1 cellular context compared by ENCODE assay signal in genomic region chr1:201171063-201172036, GRCh38.
TF ChIP-seq lines count a peak whose summit lies in the region.

No MANE protein-coding gene starts in this region.

TF ChIP-seq in HepG2, 621 proteins besides CTCF, POLR2A, EP300 and RAD21 (continued from another document and continues in another):
- TF ChIP-seq, protein P1, sequence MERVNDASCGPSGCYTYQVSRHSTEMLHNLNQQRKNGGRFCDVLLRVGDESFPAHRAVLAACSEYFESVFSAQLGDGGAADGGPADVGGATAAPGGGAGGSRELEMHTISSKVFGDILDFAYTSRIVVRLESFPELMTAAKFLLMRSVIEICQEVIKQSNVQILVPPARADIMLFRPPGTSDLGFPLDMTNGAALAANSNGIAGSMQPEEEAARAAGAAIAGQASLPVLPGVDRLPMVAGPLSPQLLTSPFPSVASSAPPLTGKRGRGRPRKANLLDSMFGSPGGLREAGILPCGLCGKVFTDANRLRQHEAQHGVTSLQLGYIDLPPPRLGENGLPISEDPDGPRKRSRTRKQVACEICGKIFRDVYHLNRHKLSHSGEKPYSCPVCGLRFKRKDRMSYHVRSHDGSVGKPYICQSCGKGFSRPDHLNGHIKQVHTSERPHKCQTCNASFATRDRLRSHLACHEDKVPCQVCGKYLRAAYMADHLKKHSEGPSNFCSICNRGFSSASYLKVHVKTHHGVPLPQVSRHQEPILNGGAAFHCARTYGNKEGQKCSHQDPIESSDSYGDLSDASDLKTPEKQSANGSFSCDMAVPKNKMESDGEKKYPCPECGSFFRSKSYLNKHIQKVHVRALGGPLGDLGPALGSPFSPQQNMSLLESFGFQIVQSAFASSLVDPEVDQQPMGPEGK (CRISPR knock-in tag; IDR thresholded peaks at IDR 0.05): peak; percentile 56
- TF ChIP-seq ZNF3 (CRISPR knock-in tag; IDR thresholded peaks at IDR 0.05): peak; percentile 25; the same call in 1 of the 2 replicates
- no peak for TF ChIP-seq ZNF44 (CRISPR knock-in tag; IDR thresholded peaks at IDR 0.05)
- TF ChIP-seq, protein P2, sequence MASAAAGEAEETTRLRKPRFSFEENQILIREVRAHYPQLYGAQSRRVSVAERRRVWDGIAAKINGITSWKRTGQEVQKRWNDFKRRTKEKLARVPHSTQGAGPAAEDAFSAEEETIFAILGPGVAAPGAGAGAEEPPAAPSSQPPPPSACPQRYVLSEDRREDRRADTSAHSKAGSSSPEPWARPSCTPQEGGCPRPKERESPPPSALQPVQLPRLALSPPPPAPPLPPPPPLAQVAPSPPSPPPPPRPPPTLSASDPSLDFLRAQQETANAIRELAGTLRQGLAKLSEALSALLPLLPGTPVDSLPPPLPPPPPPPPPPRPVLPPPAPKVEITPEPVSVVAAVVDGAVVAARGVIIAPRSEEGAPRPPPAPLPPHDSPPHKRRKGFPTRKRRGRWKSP (CRISPR knock-in tag; IDR thresholded peaks at IDR 0.05): peak; percentile 1; the same call in 1 of the 2 replicates
- no peak for TF ChIP-seq NR0B2 (CRISPR knock-in tag; IDR thresholded peaks at IDR 0.05)
- TF ChIP-seq TSC22D2 (CRISPR knock-in tag; IDR thresholded peaks at IDR 0.05; ENCODE audit: borderline replicate concordance): no peak
- TF ChIP-seq AGO2 (optimal IDR thresholded peaks at IDR 0.05; ENCODE audit: low read depth, low read length): peak; percentile 56
- TF ChIP-seq, protein P3, sequence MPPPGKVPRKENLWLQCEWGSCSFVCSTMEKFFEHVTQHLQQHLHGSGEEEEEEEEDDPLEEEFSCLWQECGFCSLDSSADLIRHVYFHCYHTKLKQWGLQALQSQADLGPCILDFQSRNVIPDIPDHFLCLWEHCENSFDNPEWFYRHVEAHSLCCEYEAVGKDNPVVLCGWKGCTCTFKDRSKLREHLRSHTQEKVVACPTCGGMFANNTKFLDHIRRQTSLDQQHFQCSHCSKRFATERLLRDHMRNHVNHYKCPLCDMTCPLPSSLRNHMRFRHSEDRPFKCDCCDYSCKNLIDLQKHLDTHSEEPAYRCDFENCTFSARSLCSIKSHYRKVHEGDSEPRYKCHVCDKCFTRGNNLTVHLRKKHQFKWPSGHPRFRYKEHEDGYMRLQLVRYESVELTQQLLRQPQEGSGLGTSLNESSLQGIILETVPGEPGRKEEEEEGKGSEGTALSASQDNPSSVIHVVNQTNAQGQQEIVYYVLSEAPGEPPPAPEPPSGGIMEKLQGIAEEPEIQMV (CRISPR knock-in tag; IDR thresholded peaks at IDR 0.05; ENCODE audit: low read depth): no peak
- no peak for TF ChIP-seq ZNF713 (CRISPR knock-in tag; IDR thresholded peaks at IDR 0.05)
- TF ChIP-seq ERF (CRISPR knock-in tag; IDR thresholded peaks at IDR 0.05): no peak
- peak; percentile 75; the same call in 1 of the 2 replicates for TF ChIP-seq FOXC1 (CRISPR knock-in tag; IDR thresholded peaks at IDR 0.05; ENCODE audit: borderline replicate concordance)
- TF ChIP-seq SMAD9 (CRISPR knock-in tag; IDR thresholded peaks at IDR 0.05): no peak; the same call in 1 of the 2 replicates
- peak; percentile 72; the same call in 1 of the 2 replicates for TF ChIP-seq ZNF543 (CRISPR knock-in tag; IDR thresholded peaks at IDR 0.05)
- TF ChIP-seq NR2F6 (IDR thresholded peaks at IDR 0.05): no peak
- no peak for TF ChIP-seq NR2F6 (CRISPR knock-in tag; IDR thresholded peaks at IDR 0.05)
- peak; percentile 70; the same call in 1 of the 2 replicates for TF ChIP-seq ADNP (CRISPR knock-in tag; IDR thresholded peaks at IDR 0.05)
- no peak for TF ChIP-seq MIXL1 (CRISPR knock-in tag; IDR thresholded peaks at IDR 0.05)
- TF ChIP-seq, protein P4, sequence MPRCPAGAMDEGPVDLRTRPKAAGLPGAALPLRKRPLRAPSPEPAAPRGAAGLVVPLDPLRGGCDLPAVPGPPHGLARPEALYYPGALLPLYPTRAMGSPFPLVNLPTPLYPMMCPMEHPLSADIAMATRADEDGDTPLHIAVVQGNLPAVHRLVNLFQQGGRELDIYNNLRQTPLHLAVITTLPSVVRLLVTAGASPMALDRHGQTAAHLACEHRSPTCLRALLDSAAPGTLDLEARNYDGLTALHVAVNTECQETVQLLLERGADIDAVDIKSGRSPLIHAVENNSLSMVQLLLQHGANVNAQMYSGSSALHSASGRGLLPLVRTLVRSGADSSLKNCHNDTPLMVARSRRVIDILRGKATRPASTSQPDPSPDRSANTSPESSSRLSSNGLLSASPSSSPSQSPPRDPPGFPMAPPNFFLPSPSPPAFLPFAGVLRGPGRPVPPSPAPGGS (CRISPR knock-in tag; IDR thresholded peaks at IDR 0.05): 0 out of 2 replicates have a peak, but pooled peaks have one; percentile 70
- TF ChIP-seq SUZ12 (IDR thresholded peaks at IDR 0.05; ENCODE audit: low read depth, low read length): no peak
- TF ChIP-seq REXO4 (CRISPR knock-in tag; IDR thresholded peaks at IDR 0.05; ENCODE audit: borderline replicate concordance): no peak
- TF ChIP-seq TAF15 (IDR thresholded peaks at IDR 0.05; ENCODE audit: low read depth, low read length, poor library complexity, severe bottlenecking): peak; percentile 90
- TF ChIP-seq, protein P5, sequence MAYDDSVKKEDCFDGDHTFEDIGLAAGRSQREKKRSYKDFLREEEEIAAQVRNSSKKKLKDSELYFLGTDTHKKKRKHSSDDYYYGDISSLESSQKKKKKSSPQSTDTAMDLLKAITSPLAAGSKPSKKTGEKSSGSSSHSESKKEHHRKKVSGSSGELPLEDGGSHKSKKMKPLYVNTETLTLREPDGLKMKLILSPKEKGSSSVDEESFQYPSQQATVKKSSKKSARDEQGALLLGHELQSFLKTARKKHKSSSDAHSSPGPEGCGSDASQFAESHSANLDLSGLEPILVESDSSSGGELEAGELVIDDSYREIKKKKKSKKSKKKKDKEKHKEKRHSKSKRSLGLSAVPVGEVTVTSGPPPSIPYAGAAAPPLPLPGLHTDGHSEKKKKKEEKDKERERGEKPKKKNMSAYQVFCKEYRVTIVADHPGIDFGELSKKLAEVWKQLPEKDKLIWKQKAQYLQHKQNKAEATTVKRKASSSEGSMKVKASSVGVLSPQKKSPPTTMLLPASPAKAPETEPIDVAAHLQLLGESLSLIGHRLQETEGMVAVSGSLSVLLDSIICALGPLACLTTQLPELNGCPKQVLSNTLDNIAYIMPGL (CRISPR knock-in tag; IDR thresholded peaks at IDR 0.05; ENCODE audit: borderline replicate concordance in 1 of 2, low read depth in 1 of 2): peak; percentile 35 to 86; a peak in 1 of 4 replicates
- TF ChIP-seq HES4 (CRISPR knock-in tag; IDR thresholded peaks at IDR 0.05; ENCODE audit: borderline replicate concordance): no peak
- peak; percentile 22; the same call in 1 of the 2 replicates for TF ChIP-seq ZNF704 (CRISPR knock-in tag; IDR thresholded peaks at IDR 0.05; ENCODE audit: borderline replicate concordance)
- TF ChIP-seq ZNF672 (CRISPR knock-in tag; IDR thresholded peaks at IDR 0.05): peak; percentile 36; the same call in 1 of the 2 replicates
- TF ChIP-seq ZMYM4 (CRISPR knock-in tag; IDR thresholded peaks at IDR 0.05): no peak
- 0 out of 2 replicates have a peak, but pooled peaks have one; percentile 12 for TF ChIP-seq ZBTB4 (CRISPR knock-in tag; IDR thresholded peaks at IDR 0.05; ENCODE audit: borderline replicate concordance)
- TF ChIP-seq ZNF782 (CRISPR knock-in tag; IDR thresholded peaks at IDR 0.05; ENCODE audit: borderline replicate concordance): 0 out of 2 replicates have a peak, but pooled peaks have one; percentile 38
- TF ChIP-seq, protein P6, sequence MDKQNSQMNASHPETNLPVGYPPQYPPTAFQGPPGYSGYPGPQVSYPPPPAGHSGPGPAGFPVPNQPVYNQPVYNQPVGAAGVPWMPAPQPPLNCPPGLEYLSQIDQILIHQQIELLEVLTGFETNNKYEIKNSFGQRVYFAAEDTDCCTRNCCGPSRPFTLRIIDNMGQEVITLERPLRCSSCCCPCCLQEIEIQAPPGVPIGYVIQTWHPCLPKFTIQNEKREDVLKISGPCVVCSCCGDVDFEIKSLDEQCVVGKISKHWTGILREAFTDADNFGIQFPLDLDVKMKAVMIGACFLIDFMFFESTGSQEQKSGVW (CRISPR knock-in tag; IDR thresholded peaks at IDR 0.05; ENCODE audit: borderline replicate concordance): 0 out of 2 replicates have a peak, but pooled peaks have one; percentile 46
- no peak for TF ChIP-seq SCMH1 (CRISPR knock-in tag; IDR thresholded peaks at IDR 0.05; ENCODE audit: borderline replicate concordance)
- no peak; the same call in 1 of the 2 replicates for TF ChIP-seq THAP9 (CRISPR knock-in tag; IDR thresholded peaks at IDR 0.05; ENCODE audit: borderline replicate concordance)
- 0 out of 2 replicates have a peak, but pooled peaks have one; percentile 1 for TF ChIP-seq ZBTB25 (CRISPR knock-in tag; IDR thresholded peaks at IDR 0.05)
- 0 out of 2 replicates have a peak, but pooled peaks have one; percentile 31 for TF ChIP-seq JUNB (CRISPR knock-in tag; IDR thresholded peaks at IDR 0.05; ENCODE audit: borderline replicate concordance)
- TF ChIP-seq NFYC (CRISPR knock-in tag; IDR thresholded peaks at IDR 0.05): no peak
- no peak for TF ChIP-seq EEA1 (CRISPR knock-in tag; IDR thresholded peaks at IDR 0.05; ENCODE audit: borderline replicate concordance)
- peak; percentile 96 for TF ChIP-seq ZMYM3 (CRISPR knock-in tag; IDR thresholded peaks at IDR 0.05)
- peak; percentile 15; the same call in 1 of the 2 replicates for TF ChIP-seq MYC (CRISPR knock-in tag; IDR thresholded peaks at IDR 0.05; ENCODE audit: borderline replicate concordance)
- 0 out of 2 replicates have a peak, but pooled peaks have one; percentile 33 for TF ChIP-seq ZNF841 (CRISPR knock-in tag; IDR thresholded peaks at IDR 0.05; ENCODE audit: borderline replicate concordance)
- no peak for TF ChIP-seq SPEN (CRISPR knock-in tag; IDR thresholded peaks at IDR 0.05; ENCODE audit: low read depth)
- no peak; the same call in 1 of the 2 replicates for TF ChIP-seq NKX3-1 (CRISPR knock-in tag; IDR thresholded peaks at IDR 0.05)
- TF ChIP-seq RFXANK (CRISPR knock-in tag; IDR thresholded peaks at IDR 0.05): no peak
- no peak for TF ChIP-seq ZNF256 (CRISPR knock-in tag; conservative IDR thresholded peaks at IDR 0.05)
